Comparison of ENCODE assay signal across 8 cellular contexts in genomic region chr10:118568327-118568848, GRCh38. TPM values are rescaled to one million over a fixed set of nuclear protein-coding genes. Genes with fewer than 3 reads are reported as not detected.
A peak's percentile ranks its signal among the peaks of the same experiment; 100 is the strongest.
DNase-seq lines count a peak whose midpoint lies in the region; ATAC-seq, FAIRE-seq and TF ChIP-seq lines count a peak whose summit lies in the region.

No MANE protein-coding gene starts in this region.

- peak overlapping the region; percentile 41 for H2AFZ ChIP-seq in HCT116 (ENCODE audit: low read depth, low read length, poor library complexity, severe bottlenecking)
- H2AFZ ChIP-seq in OCI-LY7 (ENCODE audit: low read length): peak overlapping the region; percentile 52; the same call in 1 of the 2 replicates

- no peak for FAIRE-seq in pancreas (lab: Jason Lieb, UNC)

- TF ChIP-seq POLR2A in HCT116 (IDR thresholded peaks at IDR 0.05; ENCODE audit: borderline replicate concordance, extremely low read depth, insufficient read depth, insufficient read length): no peak

- H3K36me3 Mint-ChIP-seq in Calu3 (ENCODE audit: insufficient read depth, unreplicated experiment): no peaks in the 10 kb centered on the region
- H3K36me3 Mint-ChIP-seq in activated T-helper 1 cell treated with anti-CD3 and anti-CD28 coated beads, Interleukin-12 subunit alpha, Interleukin-12 subunit beta, Interleukin-2, Interleukin-4 antibody, amounts not matched to agents 30 ng/mL and 10 ng/mL and 1 ng/mL, durations not matched to agents 14 hours and 24 hours and 36 hours (ENCODE audit: low read depth): no peaks in the 10 kb centered on the region

- CTCF ChIA-PET in Calu3 (lab: Charles Lee) (interaction anchor here (0.6 to 2.4 kb wide), 5 partner anchors 41 to 232 kb away, joined by 4 to 9 read pairs (median 5); no protein-coding TSS in a partner anchor), HCT116 (lab: Charles Lee) (interaction anchor here (0.6 to 4.1 kb wide), 22 partner anchors 9 to 1072 kb away, joined by 3 to 44 read pairs (median 4); partner anchors contain the start of gene NANOS1), OCI-LY7 (lab: Charles Lee; ENCODE audit: unreplicated experiment) (no interaction called here)

- TF ChIP-seq CTCF in Calu3 (IDR thresholded peaks at IDR 0.05; ENCODE audit: unreplicated experiment) (peak; percentile 19), HCT116 (IDR thresholded peaks at IDR 0.05 in 2 of 3, conservative IDR thresholded peaks at IDR 0.05 in 1 of 3; ENCODE audit: borderline replicate concordance in 1 of 3, insufficient read depth in 1 of 3, low read depth in 2 of 3, low read length in 2 of 3) (peak; percentile 70 to 93 (median 73)), OCI-LY7 (conservative IDR thresholded peaks at IDR 0.05; ENCODE audit: low read length) (peak; percentile 75), pancreas (IDR thresholded peaks at IDR 0.05) (peak; percentile 58 to 80 (median 76))

- peak; percentile 74 for ATAC-seq in HCT116
- ATAC-seq in pancreas: peak; percentile 78 to 92 (median 83)
- ATAC-seq in GM19452 (IDR thresholded peaks at IDR 0.05; ENCODE audit: unreplicated experiment): no peak

- H3K27me3 Mint-ChIP-seq in Calu3 (ENCODE audit: unreplicated experiment): peaks cover 29% of the 10 kb centered on the region
- peaks cover 4% of the 10 kb centered on the region for H3K27me3 Mint-ChIP-seq in activated T-helper 1 cell treated with anti-CD3 and anti-CD28 coated beads, Interleukin-12 subunit alpha, Interleukin-12 subunit beta, Interleukin-2, Interleukin-4 antibody, amounts not matched to agents 30 ng/mL and 10 ng/mL and 1 ng/mL, durations not matched to agents 14 hours and 24 hours and 36 hours (ENCODE audit: insufficient read depth)

- no peak overlapping the region for H3K27ac ChIP-seq in HCT116 (ENCODE audit: low read depth, low read length)
- H3K27ac ChIP-seq in OCI-LY7 (ENCODE audit: low read depth, low read length, poor library complexity, severe bottlenecking): no peak overlapping the region
- no peak overlapping the region for H3K27ac ChIP-seq in pancreas

- H3K4me1 ChIP-seq in HCT116 (ENCODE audit: control insufficient read depth in 1 of 2, insufficient read depth in 2 of 2, low read length in 2 of 2) (peaks cover 0 to 4% of the 10 kb centered on the region in 2 experiments; a peak in 1 of 4 replicates), OCI-LY7 (ENCODE audit: insufficient read depth, low read length, poor library complexity, severe bottlenecking) (no peaks in the 10 kb centered on the region), pancreas (no peaks in the 10 kb centered on the region)

- H3K4me2 ChIP-seq in HCT116 (ENCODE audit: low read length) (peak overlapping the region; percentile 67), OCI-LY7 (ENCODE audit: low read length) (peak overlapping the region; percentile 27; the same call in 1 of the 2 replicates)

- no peak overlapping the region for H3K4me3 Mint-ChIP-seq in Calu3 (ENCODE audit: low read depth, unreplicated experiment)
- H3K4me3 Mint-ChIP-seq in activated T-helper 1 cell treated with anti-CD3 and anti-CD28 coated beads, Interleukin-12 subunit alpha, Interleukin-12 subunit beta, Interleukin-2, Interleukin-4 antibody, amounts not matched to agents 30 ng/mL and 10 ng/mL and 1 ng/mL, durations not matched to agents 14 hours and 24 hours and 36 hours: peak overlapping the region; percentile 5

- H3K27me3 ChIP-seq in HCT116 (ENCODE audit: insufficient read depth, low read length) (no peaks in the 10 kb centered on the region), pancreas (no peaks in the 10 kb centered on the region)

- POLR2A ChIA-PET in HCT116 (lab: Charles Lee) (interaction anchor here (0.7 kb wide), 1 partner anchor 216 kb away, joined by 3 read pairs; no protein-coding TSS in a partner anchor), OCI-LY7 (lab: Charles Lee) (interaction anchor here (0.6 to 0.9 kb wide), 3 partner anchors 24 to 150 kb away, joined by 3 to 8 read pairs (median 4); no protein-coding TSS in a partner anchor)

- BruUV-seq in Calu3 (replicated peaks; lab: Mats Ljungman, UMichigan): no TSS peak
- no TSS peak for BruUV-seq in HCT116 (replicated peaks; lab: Mats Ljungman, UMichigan)
- BruUV-seq in OCI-LY7 (replicated peaks; lab: Mats Ljungman, UMichigan): no TSS peak

- no peaks in the 10 kb centered on the region for H3K4me1 Mint-ChIP-seq in Calu3 (ENCODE audit: low read depth, unreplicated experiment)
- no peaks in the 10 kb centered on the region for H3K4me1 Mint-ChIP-seq in activated T-helper 1 cell treated with anti-CD3 and anti-CD28 coated beads, Interleukin-12 subunit alpha, Interleukin-12 subunit beta, Interleukin-2, Interleukin-4 antibody, amounts not matched to agents 30 ng/mL and 10 ng/mL and 1 ng/mL, durations not matched to agents 14 hours and 24 hours and 36 hours (ENCODE audit: low read depth)

- no peaks in the 10 kb centered on the region for H3K36me3 ChIP-seq in HCT116 (ENCODE audit: control insufficient read depth in 1 of 2, insufficient read depth in 2 of 2, low read length in 2 of 2)
- H3K36me3 ChIP-seq in OCI-LY7 (ENCODE audit: insufficient read depth, low read length): no peaks in the 10 kb centered on the region
- H3K36me3 ChIP-seq in pancreas: no peaks in the 10 kb centered on the region

- H3K9me2 ChIP-seq in HCT116 (ENCODE audit: insufficient read depth) (no peaks in the 10 kb centered on the region), OCI-LY7 (ENCODE audit: insufficient read depth, low read length) (no peaks in the 10 kb centered on the region)

- peak; percentile 96 for TF ChIP-seq RAD21 in HCT116 (IDR thresholded peaks at IDR 0.05; ENCODE audit: low read depth)

- no peaks in the 10 kb centered on the region for H3K9me3 ChIP-seq in HCT116 (ENCODE audit: control insufficient read depth in 1 of 2, insufficient read depth in 1 of 2, low read depth in 1 of 2, low read length in 2 of 2)
- H3K9me3 ChIP-seq in OCI-LY7 (ENCODE audit: low read length): no peaks in the 10 kb centered on the region
- no peaks in the 10 kb centered on the region for H3K9me3 ChIP-seq in pancreas

- H3K9ac ChIP-seq in HCT116 (ENCODE audit: low read length): no peak overlapping the region

- H3K79me2 ChIP-seq in HCT116 (ENCODE audit: insufficient read depth, low read length) (no peaks in the 10 kb centered on the region), OCI-LY7 (ENCODE audit: insufficient read depth, low read depth, low read length) (no peaks in the 10 kb centered on the region)

- no peak overlapping the region for H3K27ac Mint-ChIP-seq in Calu3 (ENCODE audit: unreplicated experiment)
- H3K27ac Mint-ChIP-seq in activated T-helper 1 cell treated with anti-CD3 and anti-CD28 coated beads, Interleukin-12 subunit alpha, Interleukin-12 subunit beta, Interleukin-2, Interleukin-4 antibody, amounts not matched to agents 30 ng/mL and 10 ng/mL and 1 ng/mL, durations not matched to agents 14 hours and 24 hours and 36 hours: no peak overlapping the region

- peak; percentile 45 for DNase-seq in Calu3
- DNase-seq in HCT116 (ENCODE audit: low read depth, low spot score): peak; percentile 63
- DNase-seq in OCI-LY7 (ENCODE audit: low spot score): peak; percentile 70
- DNase-seq in activated T-helper 1 cell treated with anti-CD3 and anti-CD28 coated beads, Interleukin-12 subunit alpha, Interleukin-12 subunit beta, Interleukin-2, Interleukin-4 antibody, amounts not matched to agents 30 ng/mL and 10 ng/mL and 1 ng/mL, durations not matched to agents 14 hours and 24 hours and 36 hours (ENCODE audit: low spot score): peak; percentile 40
- DNase-seq in foreskin melanocyte: peak; percentile 50
- peak in 3 of 6 donors; percentile 42 to 63 (median 44) for DNase-seq in pancreas
- DNase-seq in ecto neural progenitor cell (ENCODE audit: low spot score): no peak

- WGBS in pancreas, 2 donors: 13 to 14% methylated on average over 10 of the region's 10 CpGs

- intact Hi-C loops in Calu3 (cut with micrococcal nuclease; ENCODE audit: unreplicated experiment): loop anchor here (1.0 to 5.0 kb wide), 3 partner anchors 153 to 464 kb away; no protein-coding TSS in a partner anchor
- intact Hi-C loops in HCT116 (cut with micrococcal nuclease): loop anchor here (1.0 to 5.0 kb wide), 5 partner anchors 153 to 630 kb away; no protein-coding TSS in a partner anchor
- intact Hi-C loops in OCI-LY7 (cut with micrococcal nuclease; ENCODE audit: unreplicated experiment): loop anchor here (1.0 to 10.0 kb wide), 3 partner anchors 152 to 282 kb away; no protein-coding TSS in a partner anchor
- intact Hi-C loops in activated T-helper 1 cell treated with anti-CD3 and anti-CD28 coated beads, Interleukin-12 subunit alpha, Interleukin-12 subunit beta, Interleukin-2, Interleukin-4 antibody, amounts not matched to agents 30 ng/mL and 10 ng/mL and 1 ng/mL, durations not matched to agents 14 hours and 24 hours and 36 hours (cut with micrococcal nuclease): loop anchor here (1.0 to 2.0 kb wide), 3 partner anchors 153 to 462 kb away; no protein-coding TSS in a partner anchor
- intact Hi-C loops in pancreas (cut with DNase I): loop anchor here in 2 of 3 donors (5.0 to 10.0 kb wide), 2 partner anchors 154 to 236 kb away; no protein-coding TSS in a partner anchor

- RAD21 ChIA-PET in HCT116 (lab: Charles Lee; ENCODE audit: low non-redundant PET in 1 of 2, low total read pairs in 2 of 2, uncharacterized antibody in 2 of 2, unreplicated experiment in 2 of 2): interaction anchor here (0.6 to 1.3 kb wide), 15 partner anchors 20 to 722 kb away, joined by 3 to 9 read pairs (median 4); no protein-coding TSS in a partner anchor

- H3K4me3 ChIP-seq in HCT116 (replicated peaks in 1 of 2; ENCODE audit: low read depth in 1 of 2, low read length in 2 of 2): peak overlapping the region in 1 of 2 experiments; percentile 20; a peak in 2 of 4 replicates
- no peak overlapping the region for H3K4me3 ChIP-seq in OCI-LY7 (ENCODE audit: low read depth, low read length, poor library complexity, severe bottlenecking)
- H3K4me3 ChIP-seq in pancreas: no peak overlapping the region

- no peaks in the 10 kb centered on the region for H4K20me1 ChIP-seq in HCT116 (ENCODE audit: insufficient read depth)
- no peaks in the 10 kb centered on the region for H4K20me1 ChIP-seq in OCI-LY7 (ENCODE audit: insufficient read depth, low read length)

- no peaks in the 10 kb centered on the region for H3K9me3 Mint-ChIP-seq in Calu3 (ENCODE audit: low read depth, unreplicated experiment)
- H3K9me3 Mint-ChIP-seq in activated T-helper 1 cell treated with anti-CD3 and anti-CD28 coated beads, Interleukin-12 subunit alpha, Interleukin-12 subunit beta, Interleukin-2, Interleukin-4 antibody, amounts not matched to agents 30 ng/mL and 10 ng/mL and 1 ng/mL, durations not matched to agents 14 hours and 24 hours and 36 hours: no peaks in the 10 kb centered on the region

TF ChIP-seq in HCT116, 20 proteins besides CTCF, POLR2A, EP300 and RAD21 (continues in another document):
- peak; percentile 22 for TF ChIP-seq YY1 (IDR thresholded peaks at IDR 0.05; ENCODE audit: extremely low read depth, insufficient replicate concordance, low read depth, low read length)

RNA-seq across cellular contexts. Expression of gene PRLHR, which starts 27.1 kb away (rescaled TPM):
- total RNA-seq in Calu3 (2022): not detected in 2 replicates
- not detected for total RNA-seq in HCT116 (2021; ENCODE audit: unreplicated experiment)
- not detected in 2 replicates for polyA plus RNA-seq in HCT116 (2012)
- not detected in 2 replicates for total RNA-seq in OCI-LY7 (2014; rRNA removed; shearing (Covaris generic))
- not detected in 2 replicates for total RNA-seq in OCI-LY7 (2022)
- total RNA-seq in activated T-helper 1 cell treated with anti-CD3 and anti-CD28 coated beads, Interleukin-12 subunit alpha, Interleukin-12 subunit beta, Interleukin-2, Interleukin-4 antibody, amounts not matched to agents 30 ng/mL and 10 ng/mL and 1 ng/mL, durations not matched to agents 14 hours and 24 hours and 36 hours: not detected in 2 replicates
- total RNA-seq in pancreas: under 1 TPM in 4 of 6 donors, not detected in 2; 0.04 to 0.63 (median 0.32) TPM
- polyA plus RNA-seq in pancreas: under 1 TPM; 0.11 to 0.80 TPM

Comparison
In these comparisons a context has a peak if more than half of its experiments do, and no peak if none do; other contexts are left out.
1. CTCF ChIP-seq: peak in every context shown above with its lines; median percentile 76 in pancreas; 75 in OCI-LY7; 73 in HCT116; 19 in Calu3.